1 cellular context compared by ENCODE assay signal in genomic region chr6:9456241-9456658, GRCh38.
TF ChIP-seq lines count a peak whose summit lies in the region.

No MANE protein-coding gene starts in this region.

TF ChIP-seq in SK-N-SH treated with all-trans-retinoic acid at 6 μM for 48 hours, 23 proteins besides CTCF, POLR2A, EP300 and RAD21 (continued from another document):
- TF ChIP-seq CSRNP3 (CRISPR knock-in tag; IDR thresholded peaks at IDR 0.05) (no peak), ESRRG (CRISPR knock-in tag; IDR thresholded peaks at IDR 0.05) (no peak), ISL1 (CRISPR knock-in tag; IDR thresholded peaks at IDR 0.05) (no peak), ZNF70 (CRISPR knock-in tag; IDR thresholded peaks at IDR 0.05) (no peak), RARB (CRISPR knock-in tag; IDR thresholded peaks at IDR 0.05) (no peak), TSHZ2 (CRISPR knock-in tag; IDR thresholded peaks at IDR 0.05) (no peak), PPARA (CRISPR knock-in tag; IDR thresholded peaks at IDR 0.05; ENCODE audit: borderline replicate concordance) (no peak), ZFP30 (CRISPR knock-in tag; IDR thresholded peaks at IDR 0.05) (no peak)
